In the genomic region with DNA sequence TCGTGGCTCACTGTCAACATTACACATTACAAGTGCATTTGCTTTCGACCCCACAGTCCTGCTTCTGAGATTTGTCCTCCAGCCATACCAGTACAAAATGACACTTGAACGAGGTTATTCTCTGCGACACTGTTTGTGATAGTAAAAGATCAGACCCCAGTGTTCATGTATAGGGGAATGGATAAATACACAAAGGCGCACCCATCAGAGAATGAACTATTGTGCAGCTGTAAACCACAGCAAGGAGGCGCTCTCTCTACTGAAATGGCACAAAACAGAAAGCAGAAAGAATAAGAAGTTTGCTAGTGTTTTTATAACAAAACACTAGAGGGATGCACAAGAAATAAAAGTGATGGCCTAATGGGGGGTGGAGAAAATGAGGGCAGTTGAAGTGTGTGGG, we compare ENCODE assay signal across 1 cellular context.
TF ChIP-seq lines count a peak whose summit lies in the region.

No MANE protein-coding gene starts in this region.

TF ChIP-seq in K562, 482 proteins besides CTCF, POLR2A, EP300 and RAD21:
- TF ChIP-seq PTTG1 (tag; IDR thresholded peaks at IDR 0.05; ENCODE audit: low read depth) (no peak), CTCFL (IDR thresholded peaks at IDR 0.05; ENCODE audit: borderline replicate concordance, insufficient read depth, low read depth, low read length, poor library complexity, severe bottlenecking) (peak; percentile 16)
TF ChIP-seq in K562: peak in this region for 1.
